ENCODE assay signal across 34 cellular contexts in genomic region chr3:15452156-15452555, GRCh38.
"Had no signal": no experiment of that assay in that cellular context is flagged by ENCODE, and none has a peak within 500 bp of the region (broad histone marks: within the 10 kb centered on the region; RNA-seq: fewer than 3 reads in every experiment).

No MANE protein-coding gene starts in this region.

- FAIRE-seq: astrocyte, TTC549 had no signal

- ATAC-seq: activated naive CD4-positive, alpha-beta T cell treated with anti-CD3 and anti-CD28 coated beads, Interleukin-2, amount 50 U/mL, for 72 hours; activated T-cell treated with anti-CD3 and anti-CD28 coated beads, Interleukin-2, amount 50 U/mL, for 4 hours; activated T-cell treated with anti-CD3 and anti-CD28 coated beads, Interleukin-2, amount 50 U/mL, for 72 hours; activated T-helper 17 cell treated with anti-CD3 and anti-CD28 coated beads, Interleukin-2, amount 50 U/mL, for 72 hours; body of pancreas had no signal

- H3K4me3 ChIP-seq: adrenal gland, body of pancreas, breast epithelium had no signal

- H3K27ac ChIP-seq: adrenal gland, body of pancreas, brain microvascular endothelial cell, breast epithelium, VCaP had no signal

- H3K4me1 ChIP-seq: adrenal gland, body of pancreas, breast epithelium had no signal

- DNase-seq: activated B cell treated with CpG ODN at 0.5 μM for 24 hours; activated CD4-positive, alpha-beta memory T cell treated with anti-CD3 and anti-CD28 coated beads for 36 hours; activated CD4-positive, alpha-beta T cell treated with anti-CD3 and anti-CD28 coated beads for 4 hours; activated CD4-positive, alpha-beta T cell treated with anti-CD3 and anti-CD28 coated beads, Interleukin-2, amount 10 ng/mL, durations not matched to agents 24 days and 14 days; activated CD4-positive, alpha-beta T cell treated with anti-CD3 and anti-CD28 coated beads, Interleukin-2, amount 50 U/mL, for 1 hour; activated CD4-positive, alpha-beta T cell treated with anti-CD3 and anti-CD28 coated beads, Interleukin-2, amount 50 U/mL, for 4 hours; activated CD4-positive, CD25-positive, alpha-beta regulatory T cell treated with anti-CD3 and anti-CD28 coated beads, Interleukin-2, amount 50 U/mL, for 72 hours; activated CD8-positive, alpha-beta memory T cell treated with anti-CD3 and anti-CD28 coated beads, Interleukin-2, amount 50 U/mL, for 4 hours; activated CD8-positive, alpha-beta T cell treated with anti-CD3 and anti-CD28 coated beads for 36 hours; activated effector memory CD4-positive, alpha-beta T cell treated with anti-CD3 and anti-CD28 coated beads, Interleukin-2, amount 50 U/mL, for 16 hours; activated gamma-delta T cell treated with Interleukin-2 at 50 U/mL for 16 hours; activated naive CD4-positive, alpha-beta T cell; activated naive CD4-positive, alpha-beta T cell treated with anti-CD3 and anti-CD28 coated beads for 36 hours; activated naive CD4-positive, alpha-beta T cell treated with anti-CD3 and anti-CD28 coated beads, Interleukin-2, amount 50 U/mL, for 16 hours; activated naive CD8-positive, alpha-beta T cell treated with anti-CD3 and anti-CD28 coated beads for 36 hours; activated T-cell treated with anti-CD3 and anti-CD28 coated beads for 4 hours; activated T-cell treated with anti-CD3 and anti-CD28 coated beads, Interleukin-2, amount 50 U/mL, for 1 hour; activated T-cell treated with anti-CD3 and anti-CD28 coated beads, Interleukin-2, amount 50 U/mL, for 4 hours; activated T-cell treated with anti-CD3 and anti-CD28 coated beads, Interleukin-2, amount 50 U/mL, for 72 hours; amniotic stem cell; aorta; body of pancreas; brain microvascular endothelial cell; central memory CD4-positive, alpha-beta T cell; T-helper 1 cell; T-helper 2 cell; T-helper 9 cell had no signal

- H3K27me3 ChIP-seq: adrenal gland, body of pancreas, brain microvascular endothelial cell, breast epithelium had no signal

- H3K36me3 ChIP-seq: adrenal gland, brain microvascular endothelial cell, breast epithelium had no signal

- H3K9me3 ChIP-seq: adrenal gland, body of pancreas, breast epithelium had no signal
